Comparison of ENCODE assay signal across 16 cellular contexts in the genomic region with DNA sequence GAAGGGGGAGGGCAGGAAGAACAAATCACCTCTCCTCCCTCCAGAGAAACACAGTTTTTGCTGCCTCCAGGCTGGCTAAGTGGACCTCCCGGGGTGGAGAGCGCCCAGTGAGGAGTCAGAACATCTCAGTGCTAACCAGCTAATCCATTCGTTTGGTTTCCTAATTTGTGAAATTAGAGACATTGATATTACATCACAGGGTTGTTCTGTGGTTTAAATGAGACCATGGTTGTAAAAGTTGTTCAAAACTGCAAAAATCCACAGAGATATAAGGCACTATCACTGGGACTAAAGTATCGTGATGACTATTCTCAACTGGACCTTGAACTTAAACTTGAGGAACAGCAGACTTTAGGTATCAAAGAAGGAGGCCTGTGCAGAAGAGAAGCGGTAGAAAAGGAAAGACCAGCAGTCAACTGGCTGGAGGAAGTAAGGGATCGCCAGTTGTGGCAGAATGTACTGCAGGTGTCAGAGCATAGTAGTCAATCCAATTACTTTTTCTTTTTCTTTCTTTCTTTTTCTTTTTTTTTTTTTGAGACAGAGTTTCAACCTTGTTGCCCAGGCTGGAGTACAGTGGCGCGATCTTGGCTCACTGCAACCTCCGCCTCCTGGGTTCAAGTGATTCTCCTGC. TPM values are rescaled to one million over a fixed set of nuclear protein-coding genes. Genes with fewer than 3 reads are reported as not detected.
DNase-seq lines count a peak whose midpoint lies in the region; ATAC-seq and TF ChIP-seq lines count a peak whose summit lies in the region.
"Had no signal": no experiment of that assay in that cellular context is flagged by ENCODE, and none has a peak within 500 bp of the region (broad histone marks: within the 10 kb centered on the region; RNA-seq: fewer than 3 reads in every experiment).

No MANE protein-coding gene starts in this region.

- TF ChIP-seq CTCF in CD14-positive monocyte (IDR thresholded peaks at IDR 0.05), result no peak
- no peak for TF ChIP-seq CTCF in IMR-90 (conservative IDR thresholded peaks at IDR 0.05; ENCODE audit: low read depth, low read length)
- TF ChIP-seq CTCF in activated CD8-positive, alpha-beta T cell treated with anti-CD3 and anti-CD28 coated beads for 36 hours (IDR thresholded peaks at IDR 0.05), result no peak
- no peak for TF ChIP-seq CTCF in natural killer cell (IDR thresholded peaks at IDR 0.05)

- H3K4me3 Mint-ChIP-seq in CD14-positive monocyte, result peak overlapping the region in 1 of 2 donors; percentile 59
- H3K4me3 Mint-ChIP-seq in activated CD8-positive, alpha-beta T cell treated with anti-CD3 and anti-CD28 coated beads for 36 hours, result peak overlapping the region; percentile 29
- peak overlapping the region; percentile 52 for H3K4me3 Mint-ChIP-seq in natural killer cell
- H3K4me3 Mint-ChIP-seq: mesothelial cell of epicardium had no signal

- H3K9me3 Mint-ChIP-seq in CD14-positive monocyte (peaks cover 0 to 3% (median 2%) of the 10 kb centered on the region in 7 donors), natural killer cell (peaks cover 0 to 4% of the 10 kb centered on the region in 2 donors)
- H3K9me3 Mint-ChIP-seq in activated CD8-positive, alpha-beta T cell treated with anti-CD3 and anti-CD28 coated beads for 36 hours, result peaks cover 16% of the 10 kb centered on the region

- H3K36me3 Mint-ChIP-seq in CD14-positive monocyte, result peaks cover 82 to 94% of the 10 kb centered on the region in 2 donors
- H3K36me3 Mint-ChIP-seq in activated CD8-positive, alpha-beta T cell treated with anti-CD3 and anti-CD28 coated beads for 36 hours (ENCODE audit: low read depth), result peaks cover 73% of the 10 kb centered on the region
- no peaks in the 10 kb centered on the region for H3K36me3 Mint-ChIP-seq in natural killer cell
- H3K36me3 Mint-ChIP-seq: mesothelial cell of epicardium had no signal

- no peaks in the 10 kb centered on the region for H3K9me3 ChIP-seq in IMR-90 (ENCODE audit: control insufficient read depth, insufficient read depth, low read length)
- H3K9me3 ChIP-seq: BE2C had no signal

- H2AK5ac ChIP-seq in IMR-90 (ENCODE audit: low read depth, low read length), result peak overlapping the region; percentile 76

- H3K27me3 ChIP-seq in IMR-90 (ENCODE audit: control insufficient read depth, insufficient read depth, low read length), result no peaks in the 10 kb centered on the region
- H3K27me3 ChIP-seq: BE2C had no signal

- H3K4me1 Mint-ChIP-seq in CD14-positive monocyte, result peaks cover 76% of the 10 kb centered on the region
- peaks cover 88% of the 10 kb centered on the region for H3K4me1 Mint-ChIP-seq in activated CD8-positive, alpha-beta T cell treated with anti-CD3 and anti-CD28 coated beads for 36 hours (ENCODE audit: low read depth)
- peaks cover 94 to 95% of the 10 kb centered on the region in 2 donors for H3K4me1 Mint-ChIP-seq in natural killer cell

- no peak overlapping the region for H2AFZ ChIP-seq in IMR-90 (replicated peaks; ENCODE audit: low read length, poor library complexity)

- H3K27ac ChIP-seq in IMR-90 (ENCODE audit: insufficient read depth, low read length), result no peak overlapping the region

- H3K9ac ChIP-seq in IMR-90 (ENCODE audit: low read depth, low read length), result no peak overlapping the region

- H3K23ac ChIP-seq in IMR-90 (ENCODE audit: low read depth, low read length), result 0 out of 2 replicates have a peak overlapping the region, but pooled peaks have one; percentile 52

- H3K9me1 ChIP-seq in IMR-90 (ENCODE audit: insufficient read depth, low read length), result no peaks in the 10 kb centered on the region

- peak overlapping the region; percentile 61 for H3K4ac ChIP-seq in IMR-90 (ENCODE audit: low read depth, low read length)

- H2BK5ac ChIP-seq in IMR-90 (ENCODE audit: low read depth, low read length, poor library complexity, severe bottlenecking), result peak overlapping the region; percentile 34

- peak overlapping the region in 1 of 2 experiments; percentile 27; a peak in 2 of 4 replicates for H4K8ac ChIP-seq in IMR-90 (ENCODE audit: low read depth in 2 of 2, low read length in 2 of 2)

- H3K4me3 ChIP-seq in IMR-90 (ENCODE audit: insufficient read depth, low read depth, low read length), result no peak overlapping the region

- dilution Hi-C loops in IMR-90 (cut with HindIII; ENCODE audit: low sequenced_read_pairs, unreplicated experiment), result no loop called here

- intact Hi-C loops in CD14-positive monocyte (cut with micrococcal nuclease) (no loop called here), IMR-90 (cut with micrococcal nuclease) (loop anchor here (2.0 kb wide), 1 partner anchor 19 kb away; no protein-coding TSS in a partner anchor), natural killer cell (cut with micrococcal nuclease) (loop anchor here (1.0 to 5.0 kb wide), 3 partner anchors 7 to 35 kb away; partner anchors contain the start of gene RIPOR2)
- intact Hi-C loops in activated CD8-positive, alpha-beta T cell treated with anti-CD3 and anti-CD28 coated beads for 36 hours (cut with micrococcal nuclease), result no loop called here

- WGBS in IMR-90 (ENCODE audit: extremely low coverage in 2 of 2, insufficient read length in 1 of 2), 2 experiments, result 100% methylated on average over 1 of the region's 9 CpGs; no CpG with 5 or more reads in 1 of the 2 experiments

- H2BK15ac ChIP-seq in IMR-90 (ENCODE audit: low read depth, low read length), result peak overlapping the region; percentile 85; the same call in 2 of the 3 replicates

- no peaks in the 10 kb centered on the region for H4K20me1 ChIP-seq in IMR-90 (ENCODE audit: insufficient read depth, low read length)

- peak overlapping the region; percentile 81 for H3K18ac ChIP-seq in IMR-90 (ENCODE audit: low read depth, low read length)

- peak overlapping the region; percentile 43 for H3K14ac ChIP-seq in IMR-90 (replicated peaks; ENCODE audit: low read depth, low read length)

- H3K27ac Mint-ChIP-seq in CD14-positive monocyte (peak overlapping the region in 6 of 7 donors; percentile 43 to 81 (median 65)), natural killer cell (peak overlapping the region; percentile 89 to 93)
- H3K27ac Mint-ChIP-seq in activated CD8-positive, alpha-beta T cell treated with anti-CD3 and anti-CD28 coated beads for 36 hours, result peak overlapping the region; percentile 87
- H3K27ac Mint-ChIP-seq: mesothelial cell of epicardium had no signal

- H2AK9ac ChIP-seq in IMR-90 (replicated peaks; ENCODE audit: low read depth, low read length, poor library complexity), result no peak overlapping the region

- DNase-seq in CD14-positive monocyte (ENCODE audit: low spot score) (no peak), IMR-90 (no peak), natural killer cell (no peak), NCI-H1436 treated with DMSO at 0.1 percent for 48 hours (lab: John Stamatoyannopoulos, UW) (no peak)
- DNase-seq in activated CD8-positive, alpha-beta T cell treated with anti-CD3 and anti-CD28 coated beads for 36 hours, result no peak
- DNase-seq: BE2C; effector CD4-positive, alpha-beta T cell; EL; foreskin fibroblast; NCI-H1417 treated with DMSO at 0.1 percent for 48 hours; RPMI8226; stimulated activated CD4-positive, alpha-beta T cell treated with anti-CD3 and anti-CD28 coated beads, Interleukin-1b, Interleukin-23, amount 100 ng/mL, for 48 hours had no signal

- peak overlapping the region; percentile 75; the same call in 1 of the 2 replicates for H2BK20ac ChIP-seq in IMR-90 (ENCODE audit: low read depth, low read length)

- no peak for TF ChIP-seq RAD21 in IMR-90 (IDR thresholded peaks at IDR 0.05; ENCODE audit: low read length)

- H3K27me3 Mint-ChIP-seq in CD14-positive monocyte (ENCODE audit: low read depth in 3 of 3) (no peaks in the 10 kb centered on the region), natural killer cell (ENCODE audit: low read depth in 2 of 2) (no peaks in the 10 kb centered on the region)
- no peaks in the 10 kb centered on the region for H3K27me3 Mint-ChIP-seq in activated CD8-positive, alpha-beta T cell treated with anti-CD3 and anti-CD28 coated beads for 36 hours

- in situ Hi-C loops in IMR-90 (cut with MboI; ENCODE audit: low sequenced_read_pairs), result no loop called here

- peak overlapping the region; percentile 41; the same call in 1 of the 2 replicates for H4K5ac ChIP-seq in IMR-90 (ENCODE audit: low read depth, low read length)

- no peak for TF ChIP-seq POLR2A in IMR-90 (IDR thresholded peaks at IDR 0.05; ENCODE audit: low read depth, low read length)

- H3K36me3 ChIP-seq in IMR-90 (ENCODE audit: control insufficient read depth, insufficient read depth, low read length), result no peaks in the 10 kb centered on the region
- H3K36me3 ChIP-seq: BE2C had no signal

- no TSS peak for BruUV-seq in IMR-90 (replicated peaks; lab: Mats Ljungman, UMichigan)

- POLR2A ChIA-PET in IMR-90 (lab: Charles Lee; ENCODE audit: unreplicated experiment), result no interaction called here
- POLR2A ChIA-PET in activated CD8-positive, alpha-beta T cell treated with anti-CD3 and anti-CD28 coated beads for 36 hours (lab: Charles Lee), result interaction anchor here (1.2 to 4.6 kb wide), 6 partner anchors 8 to 111 kb away, joined by 3 to 44 read pairs (median 14); partner anchors contain the start of gene RIPOR2

- H3K56ac ChIP-seq in IMR-90 (ENCODE audit: extremely low read depth, insufficient read depth, low read length), result no peak overlapping the region

- ATAC-seq in IMR-90 (ENCODE audit: low read depth) (no peak), natural killer cell (peak; percentile 34 to 57 (median 53)), GM18861 (IDR thresholded peaks at IDR 0.05; ENCODE audit: unreplicated experiment) (no peak), HG02763 (IDR thresholded peaks at IDR 0.05; ENCODE audit: unreplicated experiment) (no peak), GM19324 (IDR thresholded peaks at IDR 0.05; ENCODE audit: low FRiP score, unreplicated experiment) (no peak)
- ATAC-seq in activated CD8-positive, alpha-beta T cell treated with anti-CD3 and anti-CD28 coated beads for 36 hours, result no peak

- H3K4me1 ChIP-seq in IMR-90 (ENCODE audit: control insufficient read depth, insufficient read depth, low read length), result peaks cover 9% of the 10 kb centered on the region
- H3K4me1 ChIP-seq: BE2C had no signal

- peaks cover 8 to 10% of the 10 kb centered on the region in 2 experiments; a peak in 2 of 4 replicates for H3K79me1 ChIP-seq in IMR-90 (ENCODE audit: low read depth in 1 of 2, low read length in 2 of 2)

- no peak overlapping the region for H3K4me2 ChIP-seq in IMR-90 (ENCODE audit: low read depth, low read length)

- H2BK120ac ChIP-seq in IMR-90 (ENCODE audit: low read depth, low read length), result peak overlapping the region; percentile 66

- CTCF ChIA-PET in IMR-90 (lab: Yijun Ruan, JAX), result interaction anchor here (1.2 kb wide), 1 partner anchor 10 kb away, joined by 4 read pairs; no protein-coding TSS in a partner anchor
- CTCF ChIA-PET in activated CD8-positive, alpha-beta T cell treated with anti-CD3 and anti-CD28 coated beads for 36 hours (lab: Charles Lee), result interaction anchor here (1.2 to 9.4 kb wide), 5 partner anchors 13 to 90 kb away, joined by 3 to 89 read pairs (median 5); partner anchors contain the start of gene RIPOR2

- peak overlapping the region; percentile 31 for H4K91ac ChIP-seq in IMR-90 (ENCODE audit: insufficient read depth, low read depth, low read length)

RNA-seq across cellular contexts. Expression of gene RIPOR2, which starts 33.9 kb away (rescaled TPM):
- polyA plus RNA-seq in CD14-positive monocyte (100 to 1,000 TPM; 154 to 179 TPM), IMR-90 (2012; rRNA removed) (0.87 and 1.2 TPM in 2 replicates)
- total RNA-seq in IMR-90 (2012; rRNA removed) (0.83 and 1.1 TPM in 2 replicates), natural killer cell (100 to 1,000 TPM; 234 to 312 (median 299) TPM)
- polyA plus RNA-seq in IMR-90 (2012; cell fraction: cytosol; rRNA removed), result 0.71 and 0.74 TPM in 2 replicates
- polyA plus RNA-seq in IMR-90 (2012; cell fraction: nucleus; rRNA removed; ENCODE audit: low replicate concordance), result 0.82 and 2.2 TPM in 2 replicates
- 10 to 100 TPM; 88.3 to 96.3 TPM for total RNA-seq in activated CD8-positive, alpha-beta T cell treated with anti-CD3 and anti-CD28 coated beads for 36 hours

Comparison
In these comparisons a context has a peak if more than half of its experiments do, and no peak if none do; other contexts are left out.
1. ATAC-seq: peak in natural killer cell (3 of 3); none in IMR-90 (single experiment), activated CD8-positive, alpha-beta T cell treated with anti-CD3 and anti-CD28 coated beads for 36 hours (single experiment), GM18861 (single experiment), HG02763 (single experiment) and GM19324 (single experiment).
2. RNA of gene RIPOR2, which starts 33.9 kb away (total RNA-seq): 234 to 312 TPM in natural killer cell and 88.3 to 96.3 TPM in activated CD8-positive, alpha-beta T cell treated with anti-CD3 and anti-CD28 coated beads for 36 hours; 0.83 to 1.1 TPM in IMR-90; every median in the first group is over 10 times any median in the second.
3. intact Hi-C loops: an anchor here in IMR-90 (2.0 kb wide) and natural killer cell (1.0 to 5.0 kb wide); none called in CD14-positive monocyte and activated CD8-positive, alpha-beta T cell treated with anti-CD3 and anti-CD28 coated beads for 36 hours.
4. Peak in every context shown above with its lines, with median percentiles within 50 percentile points of each other: H3K27ac Mint-ChIP-seq.